In genomic region chr12:60704171-60704914, GRCh38 we compare ENCODE assay signal across 1 cellular context.
TF ChIP-seq lines count a peak whose summit lies in the region.

No MANE protein-coding gene starts in this region.

TF ChIP-seq in GM23338, 12 proteins besides CTCF, POLR2A, EP300 and RAD21 (continued from another document):
- TF ChIP-seq NANOG (IDR thresholded peaks at IDR 0.05; ENCODE audit: borderline replicate concordance) (no peak), STAT1 (IDR thresholded peaks at IDR 0.05; ENCODE audit: unreplicated experiment) (no peak), ETS1 (IDR thresholded peaks at IDR 0.05) (no peak), CREB1 (CRISPR knock-in tag; IDR thresholded peaks at IDR 0.05; ENCODE audit: low read depth) (no peak), ZNF114 (CRISPR knock-in tag; IDR thresholded peaks at IDR 0.05) (no peak), POLR2AphosphoS5 (IDR thresholded peaks at IDR 0.05; ENCODE audit: low read depth) (no peak)
